ENCODE assay signal across 1 cellular context in genomic region chr6:87763901-87764300, GRCh38.
TF ChIP-seq lines count a peak whose summit lies in the region.

No MANE protein-coding gene starts in this region.

TF ChIP-seq in IMR-90, 13 proteins besides CTCF, POLR2A, EP300 and RAD21 (continued from another document):
- no peak for TF ChIP-seq ELK1 (IDR thresholded peaks at IDR 0.05; ENCODE audit: borderline replicate concordance, low read depth, low read length)
- TF ChIP-seq MAZ (IDR thresholded peaks at IDR 0.05; ENCODE audit: borderline replicate concordance, low read depth, low read length): no peak
- TF ChIP-seq RCOR1 (IDR thresholded peaks at IDR 0.05; ENCODE audit: insufficient replicate concordance, low read length): no peak
- no peak for TF ChIP-seq CHD1 (IDR thresholded peaks at IDR 0.05; ENCODE audit: low read depth, low read length)
- TF ChIP-seq FOS (IDR thresholded peaks at IDR 0.05; ENCODE audit: low read depth, low read length): no peak
- TF ChIP-seq MXI1 (IDR thresholded peaks at IDR 0.05; ENCODE audit: borderline replicate concordance, low read depth, low read length): no peak
- no peak for TF ChIP-seq NFE2L2 (IDR thresholded peaks at IDR 0.05; ENCODE audit: low read depth, low read length)
- no peak for TF ChIP-seq MAFK (IDR thresholded peaks at IDR 0.05; ENCODE audit: low read depth, low read length)
